1 cellular context compared by ENCODE assay signal in the genomic region with DNA sequence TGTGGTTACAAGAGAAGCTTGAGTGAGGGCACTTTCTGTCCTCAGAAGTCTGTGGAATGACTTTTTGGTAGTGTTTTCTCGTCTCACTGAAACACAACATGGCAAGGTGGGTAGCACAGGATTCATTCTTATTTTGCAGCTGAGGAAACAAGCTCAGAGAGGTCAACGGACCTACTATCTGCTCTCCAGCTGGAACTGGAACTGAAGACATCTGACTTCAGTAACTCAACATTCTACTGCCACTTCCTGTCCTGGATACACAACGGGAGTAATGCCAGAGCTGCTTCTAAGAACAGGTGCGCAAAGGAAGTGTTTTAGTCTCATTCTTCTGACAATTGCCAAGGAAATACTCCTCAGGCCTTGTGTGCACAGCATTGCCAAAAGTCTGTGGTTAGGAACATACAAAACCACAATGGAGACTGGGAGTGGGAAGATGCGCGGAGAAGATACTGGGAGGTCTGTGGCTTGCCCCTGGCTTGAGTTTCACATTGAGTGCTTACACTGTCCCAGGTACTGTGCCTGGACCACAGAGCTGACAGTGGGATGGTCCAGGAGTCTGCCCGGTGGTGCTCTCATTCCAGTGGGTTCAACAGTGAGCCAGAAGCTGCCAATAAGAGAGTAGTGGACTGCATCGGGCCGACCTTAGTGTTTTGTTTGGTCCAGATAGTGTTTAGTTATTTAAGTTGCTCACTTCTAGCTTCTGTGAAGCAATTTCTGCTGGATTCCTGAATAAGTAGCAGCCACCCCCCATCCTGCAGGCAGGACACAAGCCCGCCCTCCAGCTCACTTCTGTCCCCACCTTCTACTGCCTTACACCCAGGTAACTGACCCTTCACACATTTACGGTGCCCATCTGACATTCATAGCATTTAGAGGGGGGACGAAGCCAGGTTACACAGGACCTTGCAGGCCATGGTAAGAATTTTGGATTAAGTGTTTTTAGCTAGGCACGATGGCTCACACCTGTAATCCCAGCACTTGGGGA.
A peak's percentile ranks its signal among the peaks of the same experiment; 100 is the strongest.
TF ChIP-seq lines count a peak whose summit lies in the region.

No MANE protein-coding gene starts in this region.

TF ChIP-seq in K562, 482 proteins besides CTCF, POLR2A, EP300 and RAD21 (continued from another document and continues in another):
- TF ChIP-seq, protein P1, sequence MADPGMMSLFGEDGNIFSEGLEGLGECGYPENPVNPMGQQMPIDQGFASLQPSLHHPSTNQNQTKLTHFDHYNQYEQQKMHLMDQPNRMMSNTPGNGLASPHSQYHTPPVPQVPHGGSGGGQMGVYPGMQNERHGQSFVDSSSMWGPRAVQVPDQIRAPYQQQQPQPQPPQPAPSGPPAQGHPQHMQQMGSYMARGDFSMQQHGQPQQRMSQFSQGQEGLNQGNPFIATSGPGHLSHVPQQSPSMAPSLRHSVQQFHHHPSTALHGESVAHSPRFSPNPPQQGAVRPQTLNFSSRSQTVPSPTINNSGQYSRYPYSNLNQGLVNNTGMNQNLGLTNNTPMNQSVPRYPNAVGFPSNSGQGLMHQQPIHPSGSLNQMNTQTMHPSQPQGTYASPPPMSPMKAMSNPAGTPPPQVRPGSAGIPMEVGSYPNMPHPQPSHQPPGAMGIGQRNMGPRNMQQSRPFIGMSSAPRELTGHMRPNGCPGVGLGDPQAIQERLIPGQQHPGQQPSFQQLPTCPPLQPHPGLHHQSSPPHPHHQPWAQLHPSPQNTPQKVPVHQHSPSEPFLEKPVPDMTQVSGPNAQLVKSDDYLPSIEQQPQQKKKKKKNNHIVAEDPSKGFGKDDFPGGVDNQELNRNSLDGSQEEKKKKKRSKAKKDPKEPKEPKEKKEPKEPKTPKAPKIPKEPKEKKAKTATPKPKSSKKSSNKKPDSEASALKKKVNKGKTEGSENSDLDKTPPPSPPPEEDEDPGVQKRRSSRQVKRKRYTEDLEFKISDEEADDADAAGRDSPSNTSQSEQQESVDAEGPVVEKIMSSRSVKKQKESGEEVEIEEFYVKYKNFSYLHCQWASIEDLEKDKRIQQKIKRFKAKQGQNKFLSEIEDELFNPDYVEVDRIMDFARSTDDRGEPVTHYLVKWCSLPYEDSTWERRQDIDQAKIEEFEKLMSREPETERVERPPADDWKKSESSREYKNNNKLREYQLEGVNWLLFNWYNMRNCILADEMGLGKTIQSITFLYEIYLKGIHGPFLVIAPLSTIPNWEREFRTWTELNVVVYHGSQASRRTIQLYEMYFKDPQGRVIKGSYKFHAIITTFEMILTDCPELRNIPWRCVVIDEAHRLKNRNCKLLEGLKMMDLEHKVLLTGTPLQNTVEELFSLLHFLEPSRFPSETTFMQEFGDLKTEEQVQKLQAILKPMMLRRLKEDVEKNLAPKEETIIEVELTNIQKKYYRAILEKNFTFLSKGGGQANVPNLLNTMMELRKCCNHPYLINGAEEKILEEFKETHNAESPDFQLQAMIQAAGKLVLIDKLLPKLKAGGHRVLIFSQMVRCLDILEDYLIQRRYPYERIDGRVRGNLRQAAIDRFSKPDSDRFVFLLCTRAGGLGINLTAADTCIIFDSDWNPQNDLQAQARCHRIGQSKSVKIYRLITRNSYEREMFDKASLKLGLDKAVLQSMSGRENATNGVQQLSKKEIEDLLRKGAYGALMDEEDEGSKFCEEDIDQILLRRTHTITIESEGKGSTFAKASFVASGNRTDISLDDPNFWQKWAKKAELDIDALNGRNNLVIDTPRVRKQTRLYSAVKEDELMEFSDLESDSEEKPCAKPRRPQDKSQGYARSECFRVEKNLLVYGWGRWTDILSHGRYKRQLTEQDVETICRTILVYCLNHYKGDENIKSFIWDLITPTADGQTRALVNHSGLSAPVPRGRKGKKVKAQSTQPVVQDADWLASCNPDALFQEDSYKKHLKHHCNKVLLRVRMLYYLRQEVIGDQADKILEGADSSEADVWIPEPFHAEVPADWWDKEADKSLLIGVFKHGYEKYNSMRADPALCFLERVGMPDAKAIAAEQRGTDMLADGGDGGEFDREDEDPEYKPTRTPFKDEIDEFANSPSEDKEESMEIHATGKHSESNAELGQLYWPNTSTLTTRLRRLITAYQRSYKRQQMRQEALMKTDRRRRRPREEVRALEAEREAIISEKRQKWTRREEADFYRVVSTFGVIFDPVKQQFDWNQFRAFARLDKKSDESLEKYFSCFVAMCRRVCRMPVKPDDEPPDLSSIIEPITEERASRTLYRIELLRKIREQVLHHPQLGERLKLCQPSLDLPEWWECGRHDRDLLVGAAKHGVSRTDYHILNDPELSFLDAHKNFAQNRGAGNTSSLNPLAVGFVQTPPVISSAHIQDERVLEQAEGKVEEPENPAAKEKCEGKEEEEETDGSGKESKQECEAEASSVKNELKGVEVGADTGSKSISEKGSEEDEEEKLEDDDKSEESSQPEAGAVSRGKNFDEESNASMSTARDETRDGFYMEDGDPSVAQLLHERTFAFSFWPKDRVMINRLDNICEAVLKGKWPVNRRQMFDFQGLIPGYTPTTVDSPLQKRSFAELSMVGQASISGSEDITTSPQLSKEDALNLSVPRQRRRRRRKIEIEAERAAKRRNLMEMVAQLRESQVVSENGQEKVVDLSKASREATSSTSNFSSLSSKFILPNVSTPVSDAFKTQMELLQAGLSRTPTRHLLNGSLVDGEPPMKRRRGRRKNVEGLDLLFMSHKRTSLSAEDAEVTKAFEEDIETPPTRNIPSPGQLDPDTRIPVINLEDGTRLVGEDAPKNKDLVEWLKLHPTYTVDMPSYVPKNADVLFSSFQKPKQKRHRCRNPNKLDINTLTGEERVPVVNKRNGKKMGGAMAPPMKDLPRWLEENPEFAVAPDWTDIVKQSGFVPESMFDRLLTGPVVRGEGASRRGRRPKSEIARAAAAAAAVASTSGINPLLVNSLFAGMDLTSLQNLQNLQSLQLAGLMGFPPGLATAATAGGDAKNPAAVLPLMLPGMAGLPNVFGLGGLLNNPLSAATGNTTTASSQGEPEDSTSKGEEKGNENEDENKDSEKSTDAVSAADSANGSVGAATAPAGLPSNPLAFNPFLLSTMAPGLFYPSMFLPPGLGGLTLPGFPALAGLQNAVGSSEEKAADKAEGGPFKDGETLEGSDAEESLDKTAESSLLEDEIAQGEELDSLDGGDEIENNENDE (IDR thresholded peaks at IDR 0.05; ENCODE audit: low read depth, low read length) = peak; percentile 45
- TF ChIP-seq NR1H2 (CRISPR knock-in tag; IDR thresholded peaks at IDR 0.05) (0 out of 2 replicates have a peak, but pooled peaks have one; percentile 35), SPI1 (IDR thresholded peaks at IDR 0.05; ENCODE audit: borderline replicate concordance, low read depth, low read length) (0 out of 2 replicates have a peak, but pooled peaks have one; percentile 1), OTX1 (CRISPR knock-in tag; IDR thresholded peaks at IDR 0.05) (no peak), RHOXF2B (CRISPR knock-in tag; conservative IDR thresholded peaks at IDR 0.05) (0 out of 2 replicates have a peak, but pooled peaks have one; percentile 13), MAZ (CRISPR knock-in tag; conservative IDR thresholded peaks at IDR 0.05 in 1 of 2, IDR thresholded peaks at IDR 0.05 in 1 of 2) (0 out of 4 replicates have a peak, but pooled peaks of 1 of the 2 experiments have one; percentile 16), ZNF140 (CRISPR knock-in tag; IDR thresholded peaks at IDR 0.05) (no peak), NRF1 (conservative IDR thresholded peaks at IDR 0.05 in 1 of 2, IDR thresholded peaks at IDR 0.05 in 1 of 2) (0 out of 4 replicates have a peak, but pooled peaks of 1 of the 2 experiments have one; percentile 29), ETV1 (tag; conservative IDR thresholded peaks at IDR 0.05; ENCODE audit: low read depth) (0 out of 2 replicates have a peak, but pooled peaks have one; percentile 5), POLR2AphosphoS2 (IDR thresholded peaks at IDR 0.05; ENCODE audit: low read length) (peak; percentile 98), MCM3 (IDR thresholded peaks at IDR 0.05) (no peak), MTA3 (IDR thresholded peaks at IDR 0.05; ENCODE audit: borderline replicate concordance) (no peak; the same call in 1 of the 2 replicates), PML (IDR thresholded peaks at IDR 0.05; ENCODE audit: low read length) (peak; percentile 47; the same call in 1 of the 2 replicates), SAFB2 (IDR thresholded peaks at IDR 0.05; ENCODE audit: borderline replicate concordance, low read depth, low read length, severe bottlenecking) (no peak), L3MBTL2 (IDR thresholded peaks at IDR 0.05) (no peak), ZNF766 (CRISPR knock-in tag; conservative IDR thresholded peaks at IDR 0.05) (no peak), NONO (IDR thresholded peaks at IDR 0.05; ENCODE audit: low read depth in 2 of 2, low read length in 1 of 2) (no peak), POLR2B (IDR thresholded peaks at IDR 0.05; ENCODE audit: low read depth, partially characterized antibody) (peak; percentile 52), TOE1 (IDR thresholded peaks at IDR 0.05; ENCODE audit: borderline replicate concordance) (no peak), TOE1 (CRISPR knock-in tag; IDR thresholded peaks at IDR 0.05; ENCODE audit: borderline replicate concordance, low read depth) (no peak), POLR2AphosphoS5 (IDR thresholded peaks at IDR 0.05; ENCODE audit: control insufficient read depth, insufficient read depth, low read depth, low read length) (0 out of 2 replicates have a peak, but pooled peaks have one; percentile 12), ZNF780A (CRISPR knock-in tag; IDR thresholded peaks at IDR 0.05) (no peak), EHMT2 (IDR thresholded peaks at IDR 0.05) (no peak), SUPT5H (IDR thresholded peaks at IDR 0.05) (peak; percentile 31; the same call in 1 of the 2 replicates), TCF3 (CRISPR knock-in tag; IDR thresholded peaks at IDR 0.05) (peak; percentile 34), FOXA3 (CRISPR knock-in tag; conservative IDR thresholded peaks at IDR 0.05 in 1 of 2, IDR thresholded peaks at IDR 0.05 in 1 of 2) (0 out of 4 replicates have a peak, but pooled peaks of 1 of the 2 experiments have one; percentile 21), JUND (IDR thresholded peaks at IDR 0.05; ENCODE audit: borderline replicate concordance, low read depth, low read length) (no peak), JUND (tag; IDR thresholded peaks at IDR 0.05; ENCODE audit: borderline replicate concordance, low read depth, low read length) (0 out of 3 replicates have a peak, but pooled peaks have one; percentile 23), CBFB (CRISPR knock-in tag; IDR thresholded peaks at IDR 0.05) (0 out of 2 replicates have a peak, but pooled peaks have one; percentile 47), MYNN (IDR thresholded peaks at IDR 0.05) (peak; percentile 19; the same call in 1 of the 2 replicates), MYNN (CRISPR knock-in tag; IDR thresholded peaks at IDR 0.05) (no peak), GABPA (tag; conservative IDR thresholded peaks at IDR 0.05; ENCODE audit: low read depth) (peak; percentile 33; the same call in 1 of the 2 replicates)
- TF ChIP-seq, protein P2, sequence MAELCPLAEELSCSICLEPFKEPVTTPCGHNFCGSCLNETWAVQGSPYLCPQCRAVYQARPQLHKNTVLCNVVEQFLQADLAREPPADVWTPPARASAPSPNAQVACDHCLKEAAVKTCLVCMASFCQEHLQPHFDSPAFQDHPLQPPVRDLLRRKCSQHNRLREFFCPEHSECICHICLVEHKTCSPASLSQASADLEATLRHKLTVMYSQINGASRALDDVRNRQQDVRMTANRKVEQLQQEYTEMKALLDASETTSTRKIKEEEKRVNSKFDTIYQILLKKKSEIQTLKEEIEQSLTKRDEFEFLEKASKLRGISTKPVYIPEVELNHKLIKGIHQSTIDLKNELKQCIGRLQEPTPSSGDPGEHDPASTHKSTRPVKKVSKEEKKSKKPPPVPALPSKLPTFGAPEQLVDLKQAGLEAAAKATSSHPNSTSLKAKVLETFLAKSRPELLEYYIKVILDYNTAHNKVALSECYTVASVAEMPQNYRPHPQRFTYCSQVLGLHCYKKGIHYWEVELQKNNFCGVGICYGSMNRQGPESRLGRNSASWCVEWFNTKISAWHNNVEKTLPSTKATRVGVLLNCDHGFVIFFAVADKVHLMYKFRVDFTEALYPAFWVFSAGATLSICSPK (IDR thresholded peaks at IDR 0.05; ENCODE audit: borderline replicate concordance) = no peak
- TF ChIP-seq, protein P3, sequence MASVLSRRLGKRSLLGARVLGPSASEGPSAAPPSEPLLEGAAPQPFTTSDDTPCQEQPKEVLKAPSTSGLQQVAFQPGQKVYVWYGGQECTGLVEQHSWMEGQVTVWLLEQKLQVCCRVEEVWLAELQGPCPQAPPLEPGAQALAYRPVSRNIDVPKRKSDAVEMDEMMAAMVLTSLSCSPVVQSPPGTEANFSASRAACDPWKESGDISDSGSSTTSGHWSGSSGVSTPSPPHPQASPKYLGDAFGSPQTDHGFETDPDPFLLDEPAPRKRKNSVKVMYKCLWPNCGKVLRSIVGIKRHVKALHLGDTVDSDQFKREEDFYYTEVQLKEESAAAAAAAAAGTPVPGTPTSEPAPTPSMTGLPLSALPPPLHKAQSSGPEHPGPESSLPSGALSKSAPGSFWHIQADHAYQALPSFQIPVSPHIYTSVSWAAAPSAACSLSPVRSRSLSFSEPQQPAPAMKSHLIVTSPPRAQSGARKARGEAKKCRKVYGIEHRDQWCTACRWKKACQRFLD (CRISPR knock-in tag; IDR thresholded peaks at IDR 0.05) = peak; percentile 67; the same call in 1 of the 2 replicates
- TF ChIP-seq, protein P4, sequence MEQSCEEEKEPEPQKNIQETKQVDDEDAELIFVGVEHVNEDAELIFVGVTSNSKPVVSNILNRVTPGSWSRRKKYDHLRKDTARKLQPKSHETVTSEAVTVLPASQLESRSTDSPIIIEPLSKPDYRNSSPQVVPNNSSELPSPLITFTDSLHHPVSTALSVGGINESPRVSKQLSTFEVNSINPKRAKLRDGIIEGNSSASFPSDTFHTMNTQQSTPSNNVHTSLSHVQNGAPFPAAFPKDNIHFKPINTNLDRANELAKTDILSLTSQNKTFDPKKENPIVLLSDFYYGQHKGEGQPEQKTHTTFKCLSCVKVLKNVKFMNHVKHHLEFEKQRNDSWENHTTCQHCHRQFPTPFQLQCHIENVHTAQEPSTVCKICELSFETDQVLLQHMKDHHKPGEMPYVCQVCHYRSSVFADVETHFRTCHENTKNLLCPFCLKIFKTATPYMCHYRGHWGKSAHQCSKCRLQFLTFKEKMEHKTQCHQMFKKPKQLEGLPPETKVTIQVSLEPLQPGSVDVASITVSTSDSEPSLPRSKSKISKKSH (CRISPR knock-in tag; IDR thresholded peaks at IDR 0.05) = no peak
